22 cellular contexts compared by ENCODE assay signal in genomic region chr22:23405366-23405851, GRCh38.
"Had no signal": no experiment of that assay in that cellular context is flagged by ENCODE, and none has a peak within 500 bp of the region (broad histone marks: within the 10 kb centered on the region; RNA-seq: fewer than 3 reads in every experiment).

No MANE protein-coding gene starts in this region.

- H3K9me3 Mint-ChIP-seq: activated CD4-positive, alpha-beta memory T cell treated with anti-CD3 and anti-CD28 coated beads for 36 hours; activated CD4-positive, alpha-beta T cell treated with anti-CD3 and anti-CD28 coated beads, Interleukin-2, amount 10 ng/mL, durations not matched to agents 24 days and 14 days; activated naive CD4-positive, alpha-beta T cell treated with anti-CD3 and anti-CD28 coated beads, Interleukin-2, amount 10 ng/mL, durations not matched to agents 7 days and 5 days; activated T-helper 1 cell treated with anti-CD3 and anti-CD28 coated beads, Interleukin-12 subunit alpha, Interleukin-12 subunit beta, Interleukin-2, Interleukin-4 antibody, amounts not matched to agents 30 ng/mL and 10 ng/mL and 1 ng/mL, durations not matched to agents 14 hours and 24 hours and 36 hours; memory B cell; natural killer cell treated with Interleukin-12 subunit alpha and Interleukin-12 subunit beta and Interleukin-15 and Interleukin-18, amount 100 ng/mL, for 72 hours; stimulated activated naive B cell treated with anti-CD40 and anti-IgM and Interleukin-4, amounts not matched to agents 10 μg/mL and 1 μg/mL and 100 μg/mL, for 72 hours had no signal

- H3K4me3 ChIP-seq: mucosa of descending colon, pancreas, psoas muscle, stomach, thyroid gland had no signal

- H3K27me3 ChIP-seq: pancreas, thyroid gland had no signal

- H3K4me3 Mint-ChIP-seq: activated CD4-positive, alpha-beta memory T cell treated with anti-CD3 and anti-CD28 coated beads for 36 hours; activated CD4-positive, alpha-beta T cell treated with anti-CD3 and anti-CD28 coated beads, Interleukin-2, amount 10 ng/mL, durations not matched to agents 24 days and 14 days; activated naive CD4-positive, alpha-beta T cell treated with anti-CD3 and anti-CD28 coated beads, Interleukin-2, amount 10 ng/mL, durations not matched to agents 7 days and 5 days; activated T-helper 1 cell treated with anti-CD3 and anti-CD28 coated beads, Interleukin-12 subunit alpha, Interleukin-12 subunit beta, Interleukin-2, Interleukin-4 antibody, amounts not matched to agents 30 ng/mL and 10 ng/mL and 1 ng/mL, durations not matched to agents 14 hours and 24 hours and 36 hours; memory B cell; natural killer cell treated with Interleukin-12 subunit alpha and Interleukin-12 subunit beta and Interleukin-15 and Interleukin-18, amount 100 ng/mL, for 72 hours; stimulated activated naive B cell treated with anti-CD40 and anti-IgM and Interleukin-4, amounts not matched to agents 10 μg/mL and 1 μg/mL and 100 μg/mL, for 72 hours had no signal

- H3K27ac Mint-ChIP-seq: activated CD4-positive, alpha-beta memory T cell treated with anti-CD3 and anti-CD28 coated beads for 36 hours; activated CD4-positive, alpha-beta T cell treated with anti-CD3 and anti-CD28 coated beads, Interleukin-2, amount 10 ng/mL, durations not matched to agents 24 days and 14 days; activated naive CD4-positive, alpha-beta T cell treated with anti-CD3 and anti-CD28 coated beads, Interleukin-2, amount 10 ng/mL, durations not matched to agents 7 days and 5 days; activated T-helper 1 cell treated with anti-CD3 and anti-CD28 coated beads, Interleukin-12 subunit alpha, Interleukin-12 subunit beta, Interleukin-2, Interleukin-4 antibody, amounts not matched to agents 30 ng/mL and 10 ng/mL and 1 ng/mL, durations not matched to agents 14 hours and 24 hours and 36 hours; memory B cell; natural killer cell treated with Interleukin-12 subunit alpha and Interleukin-12 subunit beta and Interleukin-15 and Interleukin-18, amount 100 ng/mL, for 72 hours; stimulated activated naive B cell treated with anti-CD40 and anti-IgM and Interleukin-4, amounts not matched to agents 10 μg/mL and 1 μg/mL and 100 μg/mL, for 72 hours had no signal

- H3K4me1 Mint-ChIP-seq: activated CD4-positive, alpha-beta T cell treated with anti-CD3 and anti-CD28 coated beads, Interleukin-2, amount 10 ng/mL, durations not matched to agents 24 days and 14 days; activated naive CD4-positive, alpha-beta T cell treated with anti-CD3 and anti-CD28 coated beads, Interleukin-2, amount 10 ng/mL, durations not matched to agents 7 days and 5 days; memory B cell had no signal

- H3K27me3 Mint-ChIP-seq: memory B cell had no signal

- DNase-seq: activated CD4-positive, alpha-beta memory T cell treated with anti-CD3 and anti-CD28 coated beads for 36 hours; activated CD4-positive, CD25-positive, alpha-beta regulatory T cell treated with anti-CD3 and anti-CD28 coated beads, Interleukin-2, amount 50 U/mL, for 72 hours; activated CD8-positive, alpha-beta memory T cell treated with anti-CD3 and anti-CD28 coated beads, Interleukin-2, amount 50 U/mL, for 4 hours; activated effector memory CD4-positive, alpha-beta T cell treated with anti-CD3 and anti-CD28 coated beads, Interleukin-2, amount 50 U/mL, for 16 hours; activated T-cell treated with anti-CD3 and anti-CD28 coated beads, Interleukin-2, amount 50 U/mL, for 1 hour; amniotic stem cell; central memory CD4-positive, alpha-beta T cell; effector CD4-positive, alpha-beta T cell; psoas muscle; stimulated activated CD4-positive, alpha-beta T cell treated with anti-CD3 and anti-CD28 coated beads, Interleukin-15, amount 100 ng/mL, for 24 hours; stimulated activated CD4-positive, alpha-beta T cell treated with anti-CD3 and anti-CD28 coated beads, Interleukin-2, amount 100 ng/mL, for 24 hours; stimulated activated naive B cell treated with anti-CD40 and anti-IgM and Interleukin-4, amounts not matched to agents 10 μg/mL and 1 μg/mL and 100 μg/mL, for 72 hours; WERI-Rb-1 had no signal

- H3K9me3 ChIP-seq: mucosa of descending colon, pancreas, stomach, thyroid gland had no signal

- H3K27ac ChIP-seq: pancreas, psoas muscle, stomach, thyroid gland had no signal

- H3K36me3 Mint-ChIP-seq: activated CD4-positive, alpha-beta memory T cell treated with anti-CD3 and anti-CD28 coated beads for 36 hours; activated naive CD4-positive, alpha-beta T cell treated with anti-CD3 and anti-CD28 coated beads, Interleukin-2, amount 10 ng/mL, durations not matched to agents 7 days and 5 days; memory B cell; natural killer cell treated with Interleukin-12 subunit alpha and Interleukin-12 subunit beta and Interleukin-15 and Interleukin-18, amount 100 ng/mL, for 72 hours; stimulated activated naive B cell treated with anti-CD40 and anti-IgM and Interleukin-4, amounts not matched to agents 10 μg/mL and 1 μg/mL and 100 μg/mL, for 72 hours had no signal

- H3K4me1 ChIP-seq: pancreas, psoas muscle had no signal

- ATAC-seq: mucosa of descending colon; natural killer cell treated with Interleukin-12 subunit alpha and Interleukin-12 subunit beta and Interleukin-15 and Interleukin-18, amount 100 ng/mL, for 72 hours; psoas muscle; stimulated activated naive B cell treated with anti-CD40 and anti-IgM and Interleukin-4, amounts not matched to agents 10 μg/mL and 1 μg/mL and 100 μg/mL, for 72 hours had no signal

- H3K36me3 ChIP-seq: pancreas, stomach, thyroid gland, WERI-Rb-1 had no signal
